ENCODE assay signal across 14 cellular contexts in the genomic region with DNA sequence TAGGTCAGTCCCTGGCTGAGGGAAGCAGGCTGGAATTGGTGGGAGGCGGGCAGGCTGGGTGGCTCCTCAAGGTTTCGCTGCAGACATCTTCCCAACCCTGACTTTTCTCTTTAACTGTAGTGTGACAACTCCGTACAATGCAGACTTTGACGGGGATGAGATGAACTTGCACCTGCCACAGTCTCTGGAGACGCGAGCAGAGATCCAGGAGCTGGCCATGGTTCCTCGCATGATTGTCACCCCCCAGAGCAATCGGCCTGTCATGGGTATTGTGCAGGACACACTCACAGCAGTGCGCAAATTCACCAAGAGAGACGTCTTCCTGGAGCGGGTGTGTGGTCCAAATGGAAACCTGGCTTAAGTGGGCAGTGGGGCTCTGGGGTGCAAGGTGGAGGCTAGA. TPM values are rescaled to one million over a fixed set of nuclear protein-coding genes. Genes with fewer than 3 reads are reported as not detected.
DNase-seq lines count a peak whose midpoint lies in the region; ATAC-seq, FAIRE-seq and TF ChIP-seq lines count a peak whose summit lies in the region.
"Had no signal": no experiment of that assay in that cellular context is flagged by ENCODE, and none has a peak within 500 bp of the region (broad histone marks: within the 10 kb centered on the region; RNA-seq: fewer than 3 reads in every experiment).

No MANE protein-coding gene starts in this region.

- H3K18ac ChIP-seq in neuronal stem cell (ENCODE audit: low read length) = no peak overlapping the region

- no peaks in the 10 kb centered on the region for H3K9me3 ChIP-seq in neuronal stem cell (replicated peaks in 1 of 2; ENCODE audit: control insufficient read depth in 2 of 2, insufficient read depth in 1 of 2, low read depth in 1 of 2, low read length in 2 of 2)
- H3K9me3 ChIP-seq: A549 had no signal

- H2BK15ac ChIP-seq in neuronal stem cell (ENCODE audit: low read length) = no peak overlapping the region

- CTCF ChIA-PET in Calu3 (lab: Charles Lee) = no interaction called here

- H3K4me1 Mint-ChIP-seq in natural killer cell (peaks cover 1 to 17% of the 10 kb centered on the region in 2 donors), Calu3 (ENCODE audit: low read depth, unreplicated experiment) (no peaks in the 10 kb centered on the region)
- H3K4me1 Mint-ChIP-seq in natural killer cell treated with Interleukin-12 subunit alpha and Interleukin-12 subunit beta and Interleukin-15 and Interleukin-18, amount 100 ng/mL, for 72 hours (ENCODE audit: low read depth in 2 of 2) = peaks cover 1 to 18% of the 10 kb centered on the region in 2 donors

- H3K9me3 Mint-ChIP-seq in natural killer cell (no peaks in the 10 kb centered on the region), Calu3 (ENCODE audit: low read depth, unreplicated experiment) (no peaks in the 10 kb centered on the region)
- H3K9me3 Mint-ChIP-seq in natural killer cell treated with Interleukin-12 subunit alpha and Interleukin-12 subunit beta and Interleukin-15 and Interleukin-18, amount 100 ng/mL, for 72 hours = no peaks in the 10 kb centered on the region

- H3K27ac ChIP-seq in neuronal stem cell (replicated peaks; ENCODE audit: low read length) = no peak overlapping the region
- H3K27ac ChIP-seq: A549, GM23248 had no signal

- H3K4me3 Mint-ChIP-seq in natural killer cell = peak overlapping the region; percentile 21
- H3K4me3 Mint-ChIP-seq in natural killer cell treated with Interleukin-12 subunit alpha and Interleukin-12 subunit beta and Interleukin-15 and Interleukin-18, amount 100 ng/mL, for 72 hours = no peak overlapping the region
- H3K4me3 Mint-ChIP-seq in Calu3 (ENCODE audit: low read depth, unreplicated experiment) = no peak overlapping the region

- intact Hi-C loops in natural killer cell (cut with micrococcal nuclease) (no loop called here), Calu3 (cut with micrococcal nuclease; ENCODE audit: unreplicated experiment) (no loop called here)

- peaks cover 17% of the 10 kb centered on the region for H3K79me1 ChIP-seq in neuronal stem cell (ENCODE audit: low read depth, low read length)

- no peaks in the 10 kb centered on the region for H3K4me1 ChIP-seq in neuronal stem cell (ENCODE audit: control insufficient read depth in 2 of 2, insufficient read depth in 1 of 2, low read depth in 1 of 2, low read length in 2 of 2)
- H3K4me1 ChIP-seq: A549 had no signal

- H3K23ac ChIP-seq in neuronal stem cell (ENCODE audit: low read depth, low read length, poor library complexity) = peak overlapping the region; percentile 82

- ATAC-seq in natural killer cell = no peak
- no peak for ATAC-seq in natural killer cell treated with Interleukin-12 subunit alpha and Interleukin-12 subunit beta and Interleukin-15 and Interleukin-18, amount 100 ng/mL, for 72 hours
- ATAC-seq in HG02623 (IDR thresholded peaks at IDR 0.05; ENCODE audit: unreplicated experiment) = no peak
- ATAC-seq: A549 had no signal

- no peak overlapping the region for H4K91ac ChIP-seq in neuronal stem cell (ENCODE audit: low read depth, low read length, poor library complexity)

- H2AFZ ChIP-seq in neuronal stem cell (ENCODE audit: low read length) = no peak overlapping the region
- H2AFZ ChIP-seq: GM23248 had no signal

- H4K8ac ChIP-seq in neuronal stem cell (ENCODE audit: low read depth, low read length) = no peak overlapping the region

- BruUV-seq in Calu3 (replicated peaks; lab: Mats Ljungman, UMichigan) = no TSS peak

- H2AK5ac ChIP-seq in neuronal stem cell (ENCODE audit: low read depth, low read length) = no peak overlapping the region

- H2BK5ac ChIP-seq in neuronal stem cell (ENCODE audit: low read length) = no peak overlapping the region

- H3K4me3 ChIP-seq in bronchial epithelial cell (ENCODE audit: low read depth, low read length) (no peak overlapping the region), neuronal stem cell (ENCODE audit: low read length in 2 of 2) (peak overlapping the region in 1 of 2 donors; percentile 36), H7 (ENCODE audit: insufficient read depth, low read depth, low read length) (no peak overlapping the region)
- H3K4me3 ChIP-seq: A549, GM23248 had no signal

- H3K14ac ChIP-seq in neuronal stem cell (ENCODE audit: low read length) = no peak overlapping the region

- H3K9ac ChIP-seq in neuronal stem cell (ENCODE audit: low read depth, low read length, poor library complexity) = no peak overlapping the region
- H3K9ac ChIP-seq: GM23248 had no signal

- no peaks in the 10 kb centered on the region for H3K27me3 Mint-ChIP-seq in natural killer cell (ENCODE audit: low read depth in 2 of 2)
- H3K27me3 Mint-ChIP-seq in natural killer cell treated with Interleukin-12 subunit alpha and Interleukin-12 subunit beta and Interleukin-15 and Interleukin-18, amount 100 ng/mL, for 72 hours = no peaks in the 10 kb centered on the region
- H3K27me3 Mint-ChIP-seq in Calu3 (ENCODE audit: unreplicated experiment) = no peaks in the 10 kb centered on the region

- no peak for TF ChIP-seq CTCF in natural killer cell (IDR thresholded peaks at IDR 0.05)
- TF ChIP-seq CTCF in bronchial epithelial cell (IDR thresholded peaks at IDR 0.05; ENCODE audit: insufficient read depth, low read length, severe bottlenecking) = no peak
- no peak for TF ChIP-seq CTCF in Calu3 (IDR thresholded peaks at IDR 0.05; ENCODE audit: unreplicated experiment)

- DNase-seq in natural killer cell = no peak
- DNase-seq in natural killer cell treated with Interleukin-12 subunit alpha and Interleukin-12 subunit beta and Interleukin-15 and Interleukin-18, amount 100 ng/mL, for 72 hours (ENCODE audit: low spot score) = no peak
- DNase-seq in bronchial epithelial cell (ENCODE audit: low read depth) = no peak
- no peak for DNase-seq in neuronal stem cell (ENCODE audit: low spot score)
- DNase-seq in Calu3 = no peak
- DNase-seq in H7 = no peak
- DNase-seq: DMS 273 treated with DMSO at 0.1 percent for 48 hours, GM23248 had no signal

- H3K4me2 ChIP-seq in neuronal stem cell (ENCODE audit: insufficient read depth, low read length, poor library complexity, severe bottlenecking) = no peak overlapping the region
- H3K4me2 ChIP-seq: A549 had no signal

- H3K4ac ChIP-seq in neuronal stem cell (ENCODE audit: low read length) = no peak overlapping the region

- H3K36me3 ChIP-seq in bronchial epithelial cell (ENCODE audit: control insufficient read depth, insufficient read depth, low read length) (peaks cover 63% of the 10 kb centered on the region), neuronal stem cell (replicated peaks in 1 of 2; ENCODE audit: control insufficient read depth in 2 of 2, insufficient read depth in 2 of 2, low read length in 2 of 2) (peaks cover 76 to 97% of the 10 kb centered on the region in 2 donors), H7 (replicated peaks; ENCODE audit: control insufficient read depth, insufficient read depth, low read length) (peaks cover 64% of the 10 kb centered on the region)

- no CpG with 5 or more reads among the region's 11 CpGs for WGBS in neuronal stem cell (ENCODE audit: extremely low coverage in 2 of 2, insufficient read length in 2 of 2, insufficient replicate concordance in 1 of 2), 2 donors

- H3K27me3 ChIP-seq in bronchial epithelial cell (ENCODE audit: control insufficient read depth, insufficient read depth, low read length) (no peaks in the 10 kb centered on the region), neuronal stem cell (ENCODE audit: control insufficient read depth in 3 of 3, insufficient read depth in 3 of 3, low read depth in 1 of 3, low read length in 3 of 3) (no peaks in the 10 kb centered on the region), H7 (ENCODE audit: control insufficient read depth, insufficient read depth, low read length) (no peaks in the 10 kb centered on the region)

- H3K27ac Mint-ChIP-seq in natural killer cell (peak overlapping the region in 1 of 2 donors; percentile 20), Calu3 (ENCODE audit: unreplicated experiment) (no peak overlapping the region)
- no peak overlapping the region for H3K27ac Mint-ChIP-seq in natural killer cell treated with Interleukin-12 subunit alpha and Interleukin-12 subunit beta and Interleukin-15 and Interleukin-18, amount 100 ng/mL, for 72 hours

- H2BK12ac ChIP-seq in neuronal stem cell (ENCODE audit: low read length) = no peak overlapping the region

- H3K36me3 Mint-ChIP-seq in natural killer cell = peaks cover 20% of the 10 kb centered on the region
- H3K36me3 Mint-ChIP-seq in natural killer cell treated with Interleukin-12 subunit alpha and Interleukin-12 subunit beta and Interleukin-15 and Interleukin-18, amount 100 ng/mL, for 72 hours = peaks cover 29% of the 10 kb centered on the region
- peaks cover 39% of the 10 kb centered on the region for H3K36me3 Mint-ChIP-seq in Calu3 (ENCODE audit: insufficient read depth, unreplicated experiment)

- peak; percentile 70 for FAIRE-seq in bronchial epithelial cell (lab: Jason Lieb, UNC)
- FAIRE-seq: A549, H54 had no signal

- no peak overlapping the region for H2BK120ac ChIP-seq in neuronal stem cell (ENCODE audit: low read depth, low read length)

RNA-seq across cellular contexts. Expression of a gene that starts 15.0 kb away (rescaled TPM):
- 100 to 1,000 TPM; 515 to 879 (median 524) TPM for total RNA-seq in natural killer cell
- total RNA-seq in natural killer cell treated with Interleukin-12 subunit alpha and Interleukin-12 subunit beta and Interleukin-15 and Interleukin-18, amount 100 ng/mL, for 72 hours = 100 to 1,000 TPM; 212 to 283 TPM
- 38.4 and 79.6 TPM in 2 replicates for total RNA-seq in bronchial epithelial cell
- 40.1 TPM for polyA plus RNA-seq in neuronal stem cell (2013, experiment 1 of 2)
- polyA plus RNA-seq in neuronal stem cell (2013, experiment 2 of 2) = 39.2 TPM
- total RNA-seq in Calu3 (2022) = 89.0 and 99.3 TPM in 2 replicates
- total RNA-seq in H7 (2014; rRNA removed; shearing (Covaris generic)) = 46.1 and 48.6 TPM in 2 replicates

RNA-seq across cellular contexts. Expression of a gene that starts 17.9 kb away (rescaled TPM):
- total RNA-seq in natural killer cell (not detected), bronchial epithelial cell (not detected in 2 replicates), Calu3 (2022) (not detected in 2 replicates)
- total RNA-seq in natural killer cell treated with Interleukin-12 subunit alpha and Interleukin-12 subunit beta and Interleukin-15 and Interleukin-18, amount 100 ng/mL, for 72 hours = not detected
- 0.03 TPM for polyA plus RNA-seq in neuronal stem cell (2013, experiment 1 of 2)
- polyA plus RNA-seq in neuronal stem cell (2013, experiment 2 of 2) = not detected
- total RNA-seq in H7 (2014; rRNA removed; shearing (Covaris generic)) = not detected in 2 replicates
- total RNA-seq: GM23248 had no signal
- polyA plus RNA-seq: A549, AG04450, BJ had no signal

RNA-seq across cellular contexts. Expression of a gene that starts 19.7 kb away (rescaled TPM):
- total RNA-seq in natural killer cell = 10 to 100 TPM; 64.0 to 72.5 (median 68.4) TPM
- total RNA-seq in natural killer cell treated with Interleukin-12 subunit alpha and Interleukin-12 subunit beta and Interleukin-15 and Interleukin-18, amount 100 ng/mL, for 72 hours = 10 to 100 TPM; 19.7 to 26.1 TPM
- 8.7 and 9.2 TPM in 2 replicates for total RNA-seq in bronchial epithelial cell
- polyA plus RNA-seq in neuronal stem cell (2013, experiment 1 of 2) = 12.7 TPM
- polyA plus RNA-seq in neuronal stem cell (2013, experiment 2 of 2) = 12.7 TPM
- total RNA-seq in Calu3 (2022) = 27.2 and 28.1 TPM in 2 replicates
- 9.0 and 10.4 TPM in 2 replicates for total RNA-seq in H7 (2014; rRNA removed; shearing (Covaris generic))

RNA-seq across cellular contexts. Expression of a gene that starts 49.7 kb away (rescaled TPM):
- total RNA-seq in natural killer cell (10 to 100 TPM; 49.1 to 62.6 (median 60.3) TPM), bronchial epithelial cell (0.53 and 1.0 TPM in 2 replicates), Calu3 (2022) (7.7 and 8.4 TPM in 2 replicates)
- total RNA-seq in natural killer cell treated with Interleukin-12 subunit alpha and Interleukin-12 subunit beta and Interleukin-15 and Interleukin-18, amount 100 ng/mL, for 72 hours = 10 to 100 TPM; 54.9 to 69.3 TPM
- polyA plus RNA-seq in neuronal stem cell (2013, experiment 1 of 2) = 4.8 TPM
- 4.9 TPM for polyA plus RNA-seq in neuronal stem cell (2013, experiment 2 of 2)
- 6.2 and 9.6 TPM in 2 replicates for total RNA-seq in H7 (2014; rRNA removed; shearing (Covaris generic))
- total RNA-seq: HT-29 had no signal

RNA-seq across cellular contexts. Expression of a gene that starts 54.3 kb away (rescaled TPM):
- total RNA-seq in natural killer cell (10 to 100 TPM in 2 of 3 donors, 1 to 10 TPM in 1; 9.8 to 10.4 (median 10.2) TPM), bronchial epithelial cell (9.7 and 16.8 TPM in 2 replicates), Calu3 (2022) (2.4 and 3.0 TPM in 2 replicates)
- total RNA-seq in natural killer cell treated with Interleukin-12 subunit alpha and Interleukin-12 subunit beta and Interleukin-15 and Interleukin-18, amount 100 ng/mL, for 72 hours = 10 to 100 TPM; 10.4 to 13.7 TPM
- polyA plus RNA-seq in neuronal stem cell (2013, experiment 1 of 2) = 9.9 TPM
- 11.1 TPM for polyA plus RNA-seq in neuronal stem cell (2013, experiment 2 of 2)
- total RNA-seq in H7 (2014; rRNA removed; shearing (Covaris generic)) = 6.6 and 6.8 TPM in 2 replicates
